In the genomic region with DNA sequence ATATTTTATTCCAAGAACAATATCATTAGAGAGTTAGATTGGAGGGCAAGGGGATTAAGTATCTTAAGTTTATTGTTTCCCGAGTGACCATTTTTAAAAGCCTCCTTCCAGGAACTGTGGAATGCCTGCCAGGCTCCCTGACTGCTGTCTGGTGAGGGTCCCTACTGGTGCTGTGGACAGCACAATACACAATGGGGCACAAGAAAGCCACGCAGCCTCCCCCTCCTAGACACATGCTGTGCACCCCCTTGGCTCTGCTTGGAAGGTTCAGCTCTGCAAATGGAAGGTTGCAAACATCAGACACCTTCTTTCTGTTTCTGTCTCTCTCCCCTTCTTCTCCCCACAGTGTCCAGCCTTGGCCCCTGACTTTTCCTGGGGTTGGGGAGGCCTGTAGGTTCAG, we compare ENCODE assay signal across 17 cellular contexts.
DNase-seq lines count a peak whose midpoint lies in the region; ATAC-seq and TF ChIP-seq lines count a peak whose summit lies in the region.
"Had no signal": no experiment of that assay in that cellular context is flagged by ENCODE, and none has a peak within 500 bp of the region (broad histone marks: within the 10 kb centered on the region; RNA-seq: fewer than 3 reads in every experiment).

No MANE protein-coding gene starts in this region.

- H2AFZ ChIP-seq in hepatocyte (no peak overlapping the region), neural progenitor cell (replicated peaks) (no peak overlapping the region)

- H3K79me2 ChIP-seq in hepatocyte = peaks cover 52% of the 10 kb centered on the region
- peaks cover 19% of the 10 kb centered on the region for H3K79me2 ChIP-seq in neural progenitor cell (ENCODE audit: low read depth)

- ATAC-seq in HG02642 (IDR thresholded peaks at IDR 0.05; ENCODE audit: poor library complexity, unreplicated experiment) = no peak
- no peak for ATAC-seq in GM18858 (IDR thresholded peaks at IDR 0.05; ENCODE audit: unreplicated experiment)
- ATAC-seq: activated CD8-positive, alpha-beta T cell treated with anti-CD3 and anti-CD28 coated beads for 36 hours; foreskin keratinocyte had no signal

- H3K27me3 Mint-ChIP-seq in Caco-2 (ENCODE audit: insufficient read depth, unreplicated experiment) = no peaks in the 10 kb centered on the region
- H3K27me3 Mint-ChIP-seq in neural progenitor cell (ENCODE audit: insufficient read depth, low read depth) = no peaks in the 10 kb centered on the region

- H3K27ac ChIP-seq in Peyer's patch (peak overlapping the region in 3 of 4 donors; percentile 70 to 81 (median 80)), hepatocyte (peak overlapping the region; percentile 95), neural progenitor cell (peak overlapping the region; percentile 53)
- H3K27ac ChIP-seq: foreskin keratinocyte had no signal

- H3K9ac ChIP-seq in neural progenitor cell = no peak overlapping the region

- TF ChIP-seq POLR2A in Peyer's patch (IDR thresholded peaks at IDR 0.05) = no peak

- H3K4me3 Mint-ChIP-seq in Caco-2 (ENCODE audit: unreplicated experiment) (peak overlapping the region; percentile 16), neural progenitor cell (no peak overlapping the region)
- H3K4me3 Mint-ChIP-seq: activated CD8-positive, alpha-beta T cell treated with anti-CD3 and anti-CD28 coated beads for 36 hours; immature natural killer cell had no signal

- H3K9me3 ChIP-seq in Caco-2 (no peaks in the 10 kb centered on the region), Peyer's patch (no peaks in the 10 kb centered on the region), hepatocyte (ENCODE audit: low read depth) (no peaks in the 10 kb centered on the region), neural progenitor cell (ENCODE audit: low read depth) (no peaks in the 10 kb centered on the region)
- H3K9me3 ChIP-seq: right atrium auricular region had no signal

- TF ChIP-seq CTCF in Caco-2 (IDR thresholded peaks at IDR 0.05; ENCODE audit: insufficient read depth in 1 of 2, low read depth in 1 of 2, low read length in 1 of 2, severe bottlenecking in 1 of 2, unreplicated experiment in 1 of 2) (no peak), Peyer's patch (IDR thresholded peaks at IDR 0.05) (no peak), hepatocyte (IDR thresholded peaks at IDR 0.05; ENCODE audit: poor library complexity) (no peak), neural progenitor cell (IDR thresholded peaks at IDR 0.05) (no peak)

- WGBS in hepatocyte (ENCODE audit: low lambda C conversion rate, missing lambda C conversion rate) = 59% methylated on average over 2 of the region's 2 CpGs

- no peaks in the 10 kb centered on the region for H3K9me2 ChIP-seq in hepatocyte (replicated peaks; ENCODE audit: insufficient read depth)

- no peak for DNase-seq in Caco-2
- no peak for DNase-seq in Peyer's patch
- no peak for DNase-seq in hepatocyte (ENCODE audit: low spot score)
- DNase-seq in neural progenitor cell (ENCODE audit: low spot score) = peak; percentile 75
- no peak for DNase-seq in CD1c-positive myeloid dendritic cell (ENCODE audit: extremely low spot score)
- no peak for DNase-seq in epidermal melanocyte (ENCODE audit: insufficient read length, low spot score)
- DNase-seq: activated CD8-positive, alpha-beta T cell treated with anti-CD3 and anti-CD28 coated beads for 36 hours; anterior cingulate cortex; foreskin keratinocyte; immature natural killer cell; NCI-H1092; NCI-H345; stimulated activated CD4-positive, alpha-beta T cell treated with anti-CD3 and anti-CD28 coated beads, Interleukin-4, amount 100 ng/mL, for 24 hours had no signal

- H3K36me3 ChIP-seq in Caco-2 (ENCODE audit: control insufficient read depth, insufficient read depth, low read length) (no peaks in the 10 kb centered on the region), Peyer's patch (no peaks in the 10 kb centered on the region), hepatocyte (replicated peaks; ENCODE audit: insufficient read depth, low read depth) (no peaks in the 10 kb centered on the region), neural progenitor cell (no peaks in the 10 kb centered on the region)
- H3K36me3 ChIP-seq: right atrium auricular region had no signal

- no TSS peak for BruUV-seq in Caco-2 (replicated peaks; lab: Mats Ljungman, UMichigan)

- peak overlapping the region; percentile 96 for H3K27ac Mint-ChIP-seq in Caco-2 (ENCODE audit: unreplicated experiment)
- peak overlapping the region; percentile 93 for H3K27ac Mint-ChIP-seq in neural progenitor cell
- H3K27ac Mint-ChIP-seq: activated CD8-positive, alpha-beta T cell treated with anti-CD3 and anti-CD28 coated beads for 36 hours; activated T-helper 2 cell treated with anti-CD3 and anti-CD28 coated beads, Interferon-gamma antibody, Interleukin-2, Interleukin-4, amounts not matched to agents 10 μg/mL and 5 μg/mL and 100 μg/mL, durations not matched to agents 14 hours and 24 hours and 36 hours; immature natural killer cell had no signal

- no peaks in the 10 kb centered on the region for H4K20me1 ChIP-seq in hepatocyte (ENCODE audit: insufficient read depth, poor library complexity, severe bottlenecking)
- H4K20me1 ChIP-seq in neural progenitor cell (ENCODE audit: low read depth) = peaks cover 60% of the 10 kb centered on the region

- H3K4me1 Mint-ChIP-seq in Caco-2 (ENCODE audit: low read depth, unreplicated experiment) (peaks cover 38% of the 10 kb centered on the region), neural progenitor cell (peaks cover 78% of the 10 kb centered on the region)

- H3K4me3 ChIP-seq in Caco-2 (ENCODE audit: low read depth, low read length) (no peak overlapping the region), Peyer's patch (peak overlapping the region in 3 of 4 donors; percentile 9 to 59 (median 52)), hepatocyte (peak overlapping the region; percentile 25), neural progenitor cell (no peak overlapping the region)
- H3K4me3 ChIP-seq: right atrium auricular region had no signal

- H3K4me2 ChIP-seq in hepatocyte = peak overlapping the region; percentile 66
- peak overlapping the region; percentile 37 for H3K4me2 ChIP-seq in neural progenitor cell

- peaks cover 18% of the 10 kb centered on the region for H3K36me3 Mint-ChIP-seq in Caco-2 (ENCODE audit: insufficient read depth, unreplicated experiment)
- H3K36me3 Mint-ChIP-seq in neural progenitor cell = peaks cover 2% of the 10 kb centered on the region
- H3K36me3 Mint-ChIP-seq: immature natural killer cell had no signal

- H3K27me3 ChIP-seq in Caco-2 (replicated peaks; ENCODE audit: control insufficient read depth, insufficient read depth, low read length) (no peaks in the 10 kb centered on the region), Peyer's patch (no peaks in the 10 kb centered on the region), hepatocyte (no peaks in the 10 kb centered on the region), neural progenitor cell (no peaks in the 10 kb centered on the region)
- H3K27me3 ChIP-seq: right atrium auricular region had no signal

- CTCF ChIA-PET in Caco-2 (lab: Charles Lee) = no interaction called here

- H3K9me3 Mint-ChIP-seq in Caco-2 (ENCODE audit: unreplicated experiment) = no peaks in the 10 kb centered on the region
- no peaks in the 10 kb centered on the region for H3K9me3 Mint-ChIP-seq in neural progenitor cell
- H3K9me3 Mint-ChIP-seq: activated CD8-positive, alpha-beta T cell treated with anti-CD3 and anti-CD28 coated beads for 36 hours; activated T-helper 2 cell treated with anti-CD3 and anti-CD28 coated beads, Interferon-gamma antibody, Interleukin-2, Interleukin-4, amounts not matched to agents 10 μg/mL and 5 μg/mL and 100 μg/mL, durations not matched to agents 14 hours and 24 hours and 36 hours; immature natural killer cell had no signal

- peaks cover 67% of the 10 kb centered on the region for H3F3A ChIP-seq in neural progenitor cell (ENCODE audit: low read depth)

- POLR2A ChIA-PET in Caco-2 (lab: Charles Lee) = interaction anchor here (1.1 kb wide), 1 partner anchor 135 kb away, joined by 4 read pairs; no protein-coding TSS in a partner anchor

- intact Hi-C loops in Caco-2 (cut with micrococcal nuclease; ENCODE audit: unreplicated experiment) = loop anchor here (5.0 kb wide), 1 partner anchor 61 kb away; no protein-coding TSS in a partner anchor

- H3K4me1 ChIP-seq in Caco-2 (peaks cover 50% of the 10 kb centered on the region), Peyer's patch (peaks cover 0 to 17% (median 0%) of the 10 kb centered on the region in 4 donors), hepatocyte (ENCODE audit: insufficient read depth) (peaks cover 29% of the 10 kb centered on the region), neural progenitor cell (peaks cover 63% of the 10 kb centered on the region)
- H3K4me1 ChIP-seq: foreskin keratinocyte had no signal

Comparison
In these comparisons a context has a peak if more than half of its experiments do, and no peak if none do; other contexts are left out.
1. H3K4me3 ChIP-seq: peak in Peyer's patch (3 of 4) and hepatocyte (single experiment); none in Caco-2 (single experiment) and neural progenitor cell (single experiment).
2. Peak in every context shown above with its lines, with median percentiles within 50 percentile points of each other: H3K27ac ChIP-seq.